ENCODE assay signal across 8 cellular contexts in genomic region chr18:21740474-21740723, GRCh38. TPM values are rescaled to one million over a fixed set of nuclear protein-coding genes. Genes with fewer than 3 reads are reported as not detected.
DNase-seq lines count a peak whose midpoint lies in the region; ATAC-seq and TF ChIP-seq lines count a peak whose summit lies in the region.

No MANE protein-coding gene starts in this region.

- H3F3A ChIP-seq in OCI-LY1 (ENCODE audit: insufficient read depth, low read length), result peaks cover 5% of the 10 kb centered on the region; the same call in 1 of the 2 replicates

- peaks cover 15% of the 10 kb centered on the region for H3K9me3 Mint-ChIP-seq in activated naive CD8-positive, alpha-beta T cell treated with anti-CD3 and anti-CD28 coated beads, Interleukin-2, amount 50 U/mL, for 24 hours

- TF ChIP-seq CTCF in OCI-LY1 (IDR thresholded peaks at IDR 0.05; ENCODE audit: low read length), result no peak
- TF ChIP-seq CTCF in gastrocnemius medialis (IDR thresholded peaks at IDR 0.05 in 4 of 5, conservative IDR thresholded peaks at IDR 0.05 in 1 of 5), result no peak

- peaks cover 37% of the 10 kb centered on the region for H3K4me1 ChIP-seq in OCI-LY1 (ENCODE audit: insufficient read depth, low read length, severe bottlenecking)
- peaks cover 30 to 37% of the 10 kb centered on the region in 2 donors for H3K4me1 ChIP-seq in gastrocnemius medialis

- in situ Hi-C loops in gastrocnemius medialis (cut with MboI; ENCODE audit: low sequenced_read_pairs in 4 of 4), result no loop called here

- H3K4me1 Mint-ChIP-seq in activated naive CD8-positive, alpha-beta T cell treated with anti-CD3 and anti-CD28 coated beads, Interleukin-2, amount 50 U/mL, for 24 hours, result peaks cover 35% of the 10 kb centered on the region

- H3K4me3 ChIP-seq in OCI-LY1 (ENCODE audit: low read depth, low read length, poor library complexity, severe bottlenecking) (peak overlapping the region; percentile 82), gastrocnemius medialis (peak overlapping the region; percentile 65 to 97 (median 81))

- H3K4me2 ChIP-seq in OCI-LY1 (ENCODE audit: low read length), result peak overlapping the region; percentile 96

- peak overlapping the region; percentile 96 for H3K27ac Mint-ChIP-seq in activated naive CD8-positive, alpha-beta T cell treated with anti-CD3 and anti-CD28 coated beads, Interleukin-2, amount 50 U/mL, for 24 hours

- H4K20me1 ChIP-seq in OCI-LY1 (ENCODE audit: insufficient read depth, low read length), result no peaks in the 10 kb centered on the region

- H3K27me3 ChIP-seq in OCI-LY1 (ENCODE audit: insufficient read depth, low read length) (no peaks in the 10 kb centered on the region), gastrocnemius medialis (no peaks in the 10 kb centered on the region)

- ATAC-seq in HG02840 (IDR thresholded peaks at IDR 0.05; ENCODE audit: low FRiP score, unreplicated experiment), result peak; percentile 98
- ATAC-seq in activated naive CD8-positive, alpha-beta T cell treated with anti-CD3 and anti-CD28 coated beads, Interleukin-2, amount 50 U/mL, for 24 hours, result peak; percentile 99
- ATAC-seq in left ventricle myocardium superior, result peak; percentile 99
- no peak for ATAC-seq in gastrocnemius medialis

- H3K79me2 ChIP-seq in OCI-LY1 (ENCODE audit: insufficient read depth, low read length), result peaks cover 41% of the 10 kb centered on the region

- H3K9ac ChIP-seq in OCI-LY1 (ENCODE audit: low read length), result peak overlapping the region; percentile 91

- H3K36me3 Mint-ChIP-seq in activated naive CD8-positive, alpha-beta T cell treated with anti-CD3 and anti-CD28 coated beads, Interleukin-2, amount 50 U/mL, for 24 hours (ENCODE audit: low read depth), result peaks cover 4% of the 10 kb centered on the region

- no peaks in the 10 kb centered on the region for H3K27me3 Mint-ChIP-seq in activated naive CD8-positive, alpha-beta T cell treated with anti-CD3 and anti-CD28 coated beads, Interleukin-2, amount 50 U/mL, for 24 hours

- peak overlapping the region; percentile 91 for H3K27ac ChIP-seq in OCI-LY1 (ENCODE audit: low read depth, low read length, poor library complexity, severe bottlenecking)
- H3K27ac ChIP-seq in gastrocnemius medialis, result peak overlapping the region; percentile 92 to 99 (median 96)

- H2AFZ ChIP-seq in OCI-LY1 (ENCODE audit: low read length), result no peak overlapping the region; the same call in 1 of the 2 replicates

- peak overlapping the region; percentile 93 for H3K4me3 Mint-ChIP-seq in activated naive CD8-positive, alpha-beta T cell treated with anti-CD3 and anti-CD28 coated beads, Interleukin-2, amount 50 U/mL, for 24 hours

- intact Hi-C loops in left ventricle myocardium superior (cut with micrococcal nuclease) (no loop called here), gastrocnemius medialis (cut with DNase I; ENCODE audit: low total_unique reads) (loop anchor here (1.0 to 2.0 kb wide), 3 partner anchors 36 to 632 kb away; partner anchors contain the start of genes ABHD3 and ESCO1)

- H3K9me3 ChIP-seq in OCI-LY1 (ENCODE audit: low read length) (no peaks in the 10 kb centered on the region), gastrocnemius medialis (no peaks in the 10 kb centered on the region)

- no peaks in the 10 kb centered on the region; the same call in 1 of the 2 replicates for H3K36me3 ChIP-seq in OCI-LY1 (ENCODE audit: insufficient read depth, low read length)
- H3K36me3 ChIP-seq in gastrocnemius medialis, result no peaks in the 10 kb centered on the region

- no peak for TF ChIP-seq POLR2A in gastrocnemius medialis (IDR thresholded peaks at IDR 0.05)

- peak; percentile 93 for DNase-seq in activated CD8-positive, alpha-beta memory T cell treated with anti-CD3 and anti-CD28 coated beads, Interleukin-2, amount 50 U/mL, for 1 hour (ENCODE audit: extremely low read depth)
- no peak for DNase-seq in activated CD8-positive, alpha-beta memory T cell treated with anti-CD3 and anti-CD28 coated beads for 24 hours
- DNase-seq in activated naive CD8-positive, alpha-beta T cell treated with anti-CD3 and anti-CD28 coated beads, Interleukin-2, amount 50 U/mL, for 24 hours, result no peak
- no peak for DNase-seq in left ventricle myocardium superior
- peak; percentile 96 to 97 for DNase-seq in gastrocnemius medialis
- DNase-seq in NCI-H128 (lab: John Stamatoyannopoulos, UW; ENCODE audit: unreplicated experiment), result no peak

- no peaks in the 10 kb centered on the region for H3K9me2 ChIP-seq in OCI-LY1 (ENCODE audit: low read depth, low read length)

RNA-seq across cellular contexts. Expression of gene MIB1, which starts 0.2 kb away (rescaled TPM):
- 18.9 TPM for total RNA-seq in left ventricle myocardium superior
- 10 to 100 TPM; 16.4 to 22.3 (median 21.6) TPM for total RNA-seq in gastrocnemius medialis

RNA-seq across cellular contexts. Expression of gene ABHD3, which starts 35.8 kb away (rescaled TPM):
- 6.0 TPM for total RNA-seq in left ventricle myocardium superior
- total RNA-seq in gastrocnemius medialis, result 1 to 10 TPM; 3.8 to 4.5 (median 4.2) TPM

Comparison
In these comparisons a context has a peak if more than half of its experiments do, and no peak if none do; other contexts are left out.
1. DNase-seq: peak in activated CD8-positive, alpha-beta memory T cell treated with anti-CD3 and anti-CD28 coated beads, Interleukin-2, amount 50 U/mL, for 1 hour (single experiment) and gastrocnemius medialis (2 of 2); none in activated CD8-positive, alpha-beta memory T cell treated with anti-CD3 and anti-CD28 coated beads for 24 hours (single experiment), activated naive CD8-positive, alpha-beta T cell treated with anti-CD3 and anti-CD28 coated beads, Interleukin-2, amount 50 U/mL, for 24 hours (single experiment), left ventricle myocardium superior (single experiment) and NCI-H128 (single experiment).
2. ATAC-seq: peak in HG02840 (single experiment), activated naive CD8-positive, alpha-beta T cell treated with anti-CD3 and anti-CD28 coated beads, Interleukin-2, amount 50 U/mL, for 24 hours (single experiment) and left ventricle myocardium superior (single experiment); none in gastrocnemius medialis (0 of 2).